In genomic region chr10:14949291-14949690, GRCh38 we compare ENCODE assay signal across 20 cellular contexts. TPM values are rescaled to one million over a fixed set of nuclear protein-coding genes. Genes with fewer than 3 reads are reported as not detected.
"Had no signal": no experiment of that assay in that cellular context is flagged by ENCODE, and none has a peak within 500 bp of the region (broad histone marks: within the 10 kb centered on the region; RNA-seq: fewer than 3 reads in every experiment).

No MANE protein-coding gene starts in this region.

- H3K27ac ChIP-seq: adrenal gland, coronary artery, foreskin keratinocyte, right atrium auricular region, SJSA1, transverse colon had no signal

- H3K4me3 Mint-ChIP-seq: activated naive CD4-positive, alpha-beta T cell treated with anti-CD3 and anti-CD28 coated beads for 36 hours; activated T-helper 17 cell treated with anti-CD3 and anti-CD28 coated beads, Interleukin-2, amount 50 U/mL, for 72 hours; natural killer cell treated with Interleukin-12 subunit alpha and Interleukin-12 subunit beta and Interleukin-15 and Interleukin-18, amount 100 ng/mL, for 72 hours had no signal

- H3K4me3 ChIP-seq: adrenal gland, coronary artery, esophagus squamous epithelium, right atrium auricular region, SJSA1, transverse colon had no signal

- H3K27me3 ChIP-seq: adrenal gland, esophagus squamous epithelium, foreskin keratinocyte, right atrium auricular region, SJSA1, transverse colon had no signal

- H3K4me1 ChIP-seq: foreskin keratinocyte had no signal

- H3K27me3 Mint-ChIP-seq: activated T-helper 17 cell treated with anti-CD3 and anti-CD28 coated beads, Interleukin-2, amount 50 U/mL, for 72 hours; natural killer cell treated with Interleukin-12 subunit alpha and Interleukin-12 subunit beta and Interleukin-15 and Interleukin-18, amount 100 ng/mL, for 72 hours had no signal

- H3K27ac Mint-ChIP-seq: activated naive CD4-positive, alpha-beta T cell treated with anti-CD3 and anti-CD28 coated beads for 36 hours; activated T-helper 17 cell treated with anti-CD3 and anti-CD28 coated beads, Interleukin-2, amount 50 U/mL, for 72 hours had no signal

- ATAC-seq: activated CD4-positive, CD25-positive, alpha-beta regulatory T cell treated with anti-CD3 and anti-CD28 coated beads, Interleukin-2, amount 50 U/mL, for 24 hours; activated T-helper 17 cell treated with anti-CD3 and anti-CD28 coated beads, Interleukin-2, amount 50 U/mL, for 72 hours; foreskin keratinocyte; natural killer cell treated with Interleukin-12 subunit alpha and Interleukin-12 subunit beta and Interleukin-15 and Interleukin-18, amount 100 ng/mL, for 72 hours had no signal

- FAIRE-seq: small intestine had no signal

- H3K9me3 Mint-ChIP-seq: activated naive CD4-positive, alpha-beta T cell treated with anti-CD3 and anti-CD28 coated beads for 36 hours; activated T-helper 17 cell treated with anti-CD3 and anti-CD28 coated beads, Interleukin-2, amount 50 U/mL, for 72 hours; natural killer cell treated with Interleukin-12 subunit alpha and Interleukin-12 subunit beta and Interleukin-15 and Interleukin-18, amount 100 ng/mL, for 72 hours had no signal

- DNase-seq: activated naive CD4-positive, alpha-beta T cell treated with anti-CD3 and anti-CD28 coated beads for 36 hours; adrenal gland; esophagus squamous epithelium; foreskin keratinocyte; head of caudate nucleus; mesendoderm; posterior cingulate gyrus; small intestine; stimulated activated CD4-positive, alpha-beta T cell treated with anti-CD3 and anti-CD28 coated beads, Interleukin-4, amount 100 ng/mL, for 24 hours; stimulated activated naive CD4-positive, alpha-beta T cell; T-helper 9 cell; transverse colon had no signal

- H3K9me3 ChIP-seq: adrenal gland, esophagus squamous epithelium, right atrium auricular region, SJSA1, transverse colon had no signal

RNA-seq across cellular contexts. Expression of gene MEIG1, which starts 9.9 kb away (rescaled TPM):
- total RNA-seq: foreskin keratinocyte; lower leg skin; natural killer cell treated with Interleukin-12 subunit alpha and Interleukin-12 subunit beta and Interleukin-15 and Interleukin-18, amount 100 ng/mL, for 72 hours; right atrium auricular region; SJSA1; subcutaneous adipose tissue; transverse colon had no signal
